1 cellular context compared by ENCODE assay signal in the genomic region with DNA sequence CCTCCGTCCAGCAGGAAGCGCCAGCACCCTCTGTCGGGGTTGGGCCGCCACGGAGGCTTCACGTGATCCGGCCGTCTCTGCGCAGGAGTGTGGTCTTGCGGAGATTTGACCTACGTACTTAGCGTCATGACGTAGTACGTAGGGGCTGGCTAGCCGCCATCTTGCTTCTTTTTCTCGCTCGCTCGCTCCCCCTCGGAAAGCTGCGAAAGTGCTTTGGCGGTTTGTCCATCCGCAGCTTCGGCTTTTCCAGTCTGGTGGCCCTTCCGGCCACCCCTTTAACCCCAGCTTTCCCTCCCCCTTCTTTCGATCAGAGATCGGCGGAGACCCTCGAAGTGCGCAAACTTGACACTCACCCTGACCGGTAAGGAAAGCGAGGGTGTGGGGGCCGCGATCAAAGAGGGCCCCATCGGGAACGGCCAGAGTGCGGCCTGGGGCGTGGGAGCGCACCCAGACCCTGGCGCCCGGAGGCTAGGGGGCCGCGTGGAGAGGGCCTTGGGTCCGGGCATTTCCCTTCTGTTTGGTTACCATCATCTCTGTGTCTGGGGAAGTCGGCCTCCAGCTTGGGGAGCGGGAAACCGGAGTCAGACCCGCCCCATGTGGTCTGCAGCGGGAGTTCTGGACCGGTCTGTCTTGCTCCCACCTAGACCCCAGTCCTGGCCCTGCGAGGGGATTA.
TF ChIP-seq lines count a peak whose summit lies in the region.

A gene (plus strand): TSS at position 156 of the 673 bp plus-strand sequence. CDS start 26,559 bp downstream, outside the sequence.

TF ChIP-seq in GM12878, 131 proteins besides CTCF, POLR2A, EP300 and RAD21 (continued from another document and continues in another):
- TF ChIP-seq, protein P1, sequence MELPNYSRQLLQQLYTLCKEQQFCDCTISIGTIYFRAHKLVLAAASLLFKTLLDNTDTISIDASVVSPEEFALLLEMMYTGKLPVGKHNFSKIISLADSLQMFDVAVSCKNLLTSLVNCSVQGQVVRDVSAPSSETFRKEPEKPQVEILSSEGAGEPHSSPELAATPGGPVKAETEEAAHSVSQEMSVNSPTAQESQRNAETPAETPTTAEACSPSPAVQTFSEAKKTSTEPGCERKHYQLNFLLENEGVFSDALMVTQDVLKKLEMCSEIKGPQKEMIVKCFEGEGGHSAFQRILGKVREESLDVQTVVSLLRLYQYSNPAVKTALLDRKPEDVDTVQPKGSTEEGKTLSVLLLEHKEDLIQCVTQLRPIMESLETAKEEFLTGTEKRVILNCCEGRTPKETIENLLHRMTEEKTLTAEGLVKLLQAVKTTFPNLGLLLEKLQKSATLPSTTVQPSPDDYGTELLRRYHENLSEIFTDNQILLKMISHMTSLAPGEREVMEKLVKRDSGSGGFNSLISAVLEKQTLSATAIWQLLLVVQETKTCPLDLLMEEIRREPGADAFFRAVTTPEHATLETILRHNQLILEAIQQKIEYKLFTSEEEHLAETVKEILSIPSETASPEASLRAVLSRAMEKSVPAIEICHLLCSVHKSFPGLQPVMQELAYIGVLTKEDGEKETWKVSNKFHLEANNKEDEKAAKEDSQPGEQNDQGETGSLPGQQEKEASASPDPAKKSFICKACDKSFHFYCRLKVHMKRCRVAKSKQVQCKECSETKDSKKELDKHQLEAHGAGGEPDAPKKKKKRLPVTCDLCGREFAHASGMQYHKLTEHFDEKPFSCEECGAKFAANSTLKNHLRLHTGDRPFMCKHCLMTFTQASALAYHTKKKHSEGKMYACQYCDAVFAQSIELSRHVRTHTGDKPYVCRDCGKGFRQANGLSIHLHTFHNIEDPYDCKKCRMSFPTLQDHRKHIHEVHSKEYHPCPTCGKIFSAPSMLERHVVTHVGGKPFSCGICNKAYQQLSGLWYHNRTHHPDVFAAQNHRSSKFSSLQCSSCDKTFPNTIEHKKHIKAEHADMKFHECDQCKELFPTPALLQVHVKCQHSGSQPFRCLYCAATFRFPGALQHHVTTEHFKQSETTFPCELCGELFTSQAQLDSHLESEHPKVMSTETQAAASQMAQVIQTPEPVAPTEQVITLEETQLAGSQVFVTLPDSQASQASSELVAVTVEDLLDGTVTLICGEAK (IDR thresholded peaks at IDR 0.05; ENCODE audit: borderline replicate concordance): no peak
- TF ChIP-seq, protein P2, sequence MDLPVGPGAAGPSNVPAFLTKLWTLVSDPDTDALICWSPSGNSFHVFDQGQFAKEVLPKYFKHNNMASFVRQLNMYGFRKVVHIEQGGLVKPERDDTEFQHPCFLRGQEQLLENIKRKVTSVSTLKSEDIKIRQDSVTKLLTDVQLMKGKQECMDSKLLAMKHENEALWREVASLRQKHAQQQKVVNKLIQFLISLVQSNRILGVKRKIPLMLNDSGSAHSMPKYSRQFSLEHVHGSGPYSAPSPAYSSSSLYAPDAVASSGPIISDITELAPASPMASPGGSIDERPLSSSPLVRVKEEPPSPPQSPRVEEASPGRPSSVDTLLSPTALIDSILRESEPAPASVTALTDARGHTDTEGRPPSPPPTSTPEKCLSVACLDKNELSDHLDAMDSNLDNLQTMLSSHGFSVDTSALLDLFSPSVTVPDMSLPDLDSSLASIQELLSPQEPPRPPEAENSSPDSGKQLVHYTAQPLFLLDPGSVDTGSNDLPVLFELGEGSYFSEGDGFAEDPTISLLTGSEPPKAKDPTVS (IDR thresholded peaks at IDR 0.05; ENCODE audit: low read depth, low read length): 0 out of 2 replicates have a peak, but pooled peaks have one; percentile 12
- TF ChIP-seq KAT2A (conservative IDR thresholded peaks at IDR 0.05; ENCODE audit: control insufficient read depth, low read depth, low read length) (no peak), LARP7 (IDR thresholded peaks at IDR 0.05) (peak; percentile 77), YBX1 (IDR thresholded peaks at IDR 0.05) (no peak), CHD2 (IDR thresholded peaks at IDR 0.05; ENCODE audit: borderline replicate concordance, low read depth, low read length) (peak; percentile 50), MEF2A (IDR thresholded peaks at IDR 0.05; ENCODE audit: insufficient read depth, low read depth, low read length) (no peak), MTA3 (IDR thresholded peaks at IDR 0.05; ENCODE audit: borderline replicate concordance, low read length) (no peak), ASH2L (IDR thresholded peaks at IDR 0.05; ENCODE audit: borderline replicate concordance, low read depth) (0 out of 2 replicates have a peak, but pooled peaks have one; percentile 58), GATAD2B (conservative IDR thresholded peaks at IDR 0.05; ENCODE audit: low read depth) (peak; percentile 79), DPF2 (IDR thresholded peaks at IDR 0.05) (peak; percentile 64), SPI1 (IDR thresholded peaks at IDR 0.05; ENCODE audit: borderline replicate concordance, insufficient read depth, low read depth, low read length) (no peak), RCOR1 (conservative IDR thresholded peaks at IDR 0.05; ENCODE audit: low read depth, low read length) (0 out of 2 replicates have a peak, but pooled peaks have one; percentile 41), POU2F2 (IDR thresholded peaks at IDR 0.05; ENCODE audit: borderline replicate concordance, low read depth, low read length) (0 out of 3 replicates have a peak, but pooled peaks have one; percentile 57), YY1 (IDR thresholded peaks at IDR 0.05; ENCODE audit: low read depth, low read length) (peak; percentile 96), ZBED1 (IDR thresholded peaks at IDR 0.05; ENCODE audit: borderline replicate concordance) (no peak; the same call in 1 of the 2 replicates), FOXK2 (IDR thresholded peaks at IDR 0.05) (no peak), TCF3 (IDR thresholded peaks at IDR 0.05; ENCODE audit: borderline replicate concordance, insufficient read depth, low read depth, low read length) (peak; percentile 5; the same call in 1 of the 2 replicates), POLR2AphosphoS5 (IDR thresholded peaks at IDR 0.05; ENCODE audit: low read length) (peak; percentile 95), SMC3 (IDR thresholded peaks at IDR 0.05; ENCODE audit: borderline replicate concordance, low read length) (peak; percentile 62; the same call in 1 of the 2 replicates), FOS (IDR thresholded peaks at IDR 0.05; ENCODE audit: borderline replicate concordance, extremely low read depth, insufficient read length) (no peak), MEF2B (IDR thresholded peaks at IDR 0.05; ENCODE audit: partially characterized antibody, poor library complexity, severe bottlenecking) (peak; percentile 27), IKZF2 (IDR thresholded peaks at IDR 0.05) (peak; percentile 43 to 55; a peak in 2 of 4 replicates), NFIC (IDR thresholded peaks at IDR 0.05; ENCODE audit: low read depth, low read length) (no peak), ZSCAN29 (IDR thresholded peaks at IDR 0.05) (no peak), BRCA1 (IDR thresholded peaks at IDR 0.05; ENCODE audit: low read depth, low read length) (no peak), EGR1 (IDR thresholded peaks at IDR 0.05; ENCODE audit: borderline replicate concordance in 1 of 2, low read depth in 2 of 2, low read length in 2 of 2) (peak in 1 of 2 experiments; percentile 92; a peak in 1 of 3 replicates), TCF12 (IDR thresholded peaks at IDR 0.05; ENCODE audit: low read depth, low read length) (no peak), SIN3A (IDR thresholded peaks at IDR 0.05; ENCODE audit: low read depth, low read length) (peak; percentile 24; the same call in 1 of the 2 replicates), CEBPB (IDR thresholded peaks at IDR 0.05; ENCODE audit: borderline replicate concordance in 1 of 2, low read depth in 2 of 2, low read length in 2 of 2) (no peak), TARDBP (IDR thresholded peaks at IDR 0.05; ENCODE audit: borderline replicate concordance) (no peak), SMAD5 (IDR thresholded peaks at IDR 0.05; ENCODE audit: low read depth) (no peak; the same call in 1 of the 2 replicates)
- TF ChIP-seq, protein P3, sequence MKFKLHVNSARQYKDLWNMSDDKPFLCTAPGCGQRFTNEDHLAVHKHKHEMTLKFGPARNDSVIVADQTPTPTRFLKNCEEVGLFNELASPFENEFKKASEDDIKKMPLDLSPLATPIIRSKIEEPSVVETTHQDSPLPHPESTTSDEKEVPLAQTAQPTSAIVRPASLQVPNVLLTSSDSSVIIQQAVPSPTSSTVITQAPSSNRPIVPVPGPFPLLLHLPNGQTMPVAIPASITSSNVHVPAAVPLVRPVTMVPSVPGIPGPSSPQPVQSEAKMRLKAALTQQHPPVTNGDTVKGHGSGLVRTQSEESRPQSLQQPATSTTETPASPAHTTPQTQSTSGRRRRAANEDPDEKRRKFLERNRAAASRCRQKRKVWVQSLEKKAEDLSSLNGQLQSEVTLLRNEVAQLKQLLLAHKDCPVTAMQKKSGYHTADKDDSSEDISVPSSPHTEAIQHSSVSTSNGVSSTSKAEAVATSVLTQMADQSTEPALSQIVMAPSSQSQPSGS (IDR thresholded peaks at IDR 0.05; ENCODE audit: low read length): no peak
- TF ChIP-seq, protein P4, sequence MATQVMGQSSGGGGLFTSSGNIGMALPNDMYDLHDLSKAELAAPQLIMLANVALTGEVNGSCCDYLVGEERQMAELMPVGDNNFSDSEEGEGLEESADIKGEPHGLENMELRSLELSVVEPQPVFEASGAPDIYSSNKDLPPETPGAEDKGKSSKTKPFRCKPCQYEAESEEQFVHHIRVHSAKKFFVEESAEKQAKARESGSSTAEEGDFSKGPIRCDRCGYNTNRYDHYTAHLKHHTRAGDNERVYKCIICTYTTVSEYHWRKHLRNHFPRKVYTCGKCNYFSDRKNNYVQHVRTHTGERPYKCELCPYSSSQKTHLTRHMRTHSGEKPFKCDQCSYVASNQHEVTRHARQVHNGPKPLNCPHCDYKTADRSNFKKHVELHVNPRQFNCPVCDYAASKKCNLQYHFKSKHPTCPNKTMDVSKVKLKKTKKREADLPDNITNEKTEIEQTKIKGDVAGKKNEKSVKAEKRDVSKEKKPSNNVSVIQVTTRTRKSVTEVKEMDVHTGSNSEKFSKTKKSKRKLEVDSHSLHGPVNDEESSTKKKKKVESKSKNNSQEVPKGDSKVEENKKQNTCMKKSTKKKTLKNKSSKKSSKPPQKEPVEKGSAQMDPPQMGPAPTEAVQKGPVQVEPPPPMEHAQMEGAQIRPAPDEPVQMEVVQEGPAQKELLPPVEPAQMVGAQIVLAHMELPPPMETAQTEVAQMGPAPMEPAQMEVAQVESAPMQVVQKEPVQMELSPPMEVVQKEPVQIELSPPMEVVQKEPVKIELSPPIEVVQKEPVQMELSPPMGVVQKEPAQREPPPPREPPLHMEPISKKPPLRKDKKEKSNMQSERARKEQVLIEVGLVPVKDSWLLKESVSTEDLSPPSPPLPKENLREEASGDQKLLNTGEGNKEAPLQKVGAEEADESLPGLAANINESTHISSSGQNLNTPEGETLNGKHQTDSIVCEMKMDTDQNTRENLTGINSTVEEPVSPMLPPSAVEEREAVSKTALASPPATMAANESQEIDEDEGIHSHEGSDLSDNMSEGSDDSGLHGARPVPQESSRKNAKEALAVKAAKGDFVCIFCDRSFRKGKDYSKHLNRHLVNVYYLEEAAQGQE (IDR thresholded peaks at IDR 0.05; ENCODE audit: low read depth, low read length): no peak
- TF ChIP-seq, protein P5, sequence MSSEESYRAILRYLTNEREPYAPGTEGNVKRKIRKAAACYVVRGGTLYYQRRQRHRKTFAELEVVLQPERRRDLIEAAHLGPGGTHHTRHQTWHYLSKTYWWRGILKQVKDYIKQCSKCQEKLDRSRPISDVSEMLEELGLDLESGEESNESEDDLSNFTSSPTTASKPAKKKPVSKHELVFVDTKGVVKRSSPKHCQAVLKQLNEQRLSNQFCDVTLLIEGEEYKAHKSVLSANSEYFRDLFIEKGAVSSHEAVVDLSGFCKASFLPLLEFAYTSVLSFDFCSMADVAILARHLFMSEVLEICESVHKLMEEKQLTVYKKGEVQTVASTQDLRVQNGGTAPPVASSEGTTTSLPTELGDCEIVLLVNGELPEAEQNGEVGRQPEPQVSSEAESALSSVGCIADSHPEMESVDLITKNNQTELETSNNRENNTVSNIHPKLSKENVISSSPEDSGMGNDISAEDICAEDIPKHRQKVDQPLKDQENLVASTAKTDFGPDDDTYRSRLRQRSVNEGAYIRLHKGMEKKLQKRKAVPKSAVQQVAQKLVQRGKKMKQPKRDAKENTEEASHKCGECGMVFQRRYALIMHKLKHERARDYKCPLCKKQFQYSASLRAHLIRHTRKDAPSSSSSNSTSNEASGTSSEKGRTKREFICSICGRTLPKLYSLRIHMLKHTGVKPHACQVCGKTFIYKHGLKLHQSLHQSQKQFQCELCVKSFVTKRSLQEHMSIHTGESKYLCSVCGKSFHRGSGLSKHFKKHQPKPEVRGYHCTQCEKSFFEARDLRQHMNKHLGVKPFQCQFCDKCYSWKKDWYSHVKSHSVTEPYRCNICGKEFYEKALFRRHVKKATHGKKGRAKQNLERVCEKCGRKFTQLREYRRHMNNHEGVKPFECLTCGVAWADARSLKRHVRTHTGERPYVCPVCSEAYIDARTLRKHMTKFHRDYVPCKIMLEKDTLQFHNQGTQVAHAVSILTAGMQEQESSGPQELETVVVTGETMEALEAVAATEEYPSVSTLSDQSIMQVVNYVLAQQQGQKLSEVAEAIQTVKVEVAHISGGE (CRISPR knock-in tag; IDR thresholded peaks at IDR 0.05): no peak
- TF ChIP-seq, protein P6, sequence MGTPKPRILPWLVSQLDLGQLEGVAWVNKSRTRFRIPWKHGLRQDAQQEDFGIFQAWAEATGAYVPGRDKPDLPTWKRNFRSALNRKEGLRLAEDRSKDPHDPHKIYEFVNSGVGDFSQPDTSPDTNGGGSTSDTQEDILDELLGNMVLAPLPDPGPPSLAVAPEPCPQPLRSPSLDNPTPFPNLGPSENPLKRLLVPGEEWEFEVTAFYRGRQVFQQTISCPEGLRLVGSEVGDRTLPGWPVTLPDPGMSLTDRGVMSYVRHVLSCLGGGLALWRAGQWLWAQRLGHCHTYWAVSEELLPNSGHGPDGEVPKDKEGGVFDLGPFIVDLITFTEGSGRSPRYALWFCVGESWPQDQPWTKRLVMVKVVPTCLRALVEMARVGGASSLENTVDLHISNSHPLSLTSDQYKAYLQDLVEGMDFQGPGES (IDR thresholded peaks at IDR 0.05): 0 out of 2 replicates have a peak, but pooled peaks have one; percentile 8
- TF ChIP-seq, protein P7, sequence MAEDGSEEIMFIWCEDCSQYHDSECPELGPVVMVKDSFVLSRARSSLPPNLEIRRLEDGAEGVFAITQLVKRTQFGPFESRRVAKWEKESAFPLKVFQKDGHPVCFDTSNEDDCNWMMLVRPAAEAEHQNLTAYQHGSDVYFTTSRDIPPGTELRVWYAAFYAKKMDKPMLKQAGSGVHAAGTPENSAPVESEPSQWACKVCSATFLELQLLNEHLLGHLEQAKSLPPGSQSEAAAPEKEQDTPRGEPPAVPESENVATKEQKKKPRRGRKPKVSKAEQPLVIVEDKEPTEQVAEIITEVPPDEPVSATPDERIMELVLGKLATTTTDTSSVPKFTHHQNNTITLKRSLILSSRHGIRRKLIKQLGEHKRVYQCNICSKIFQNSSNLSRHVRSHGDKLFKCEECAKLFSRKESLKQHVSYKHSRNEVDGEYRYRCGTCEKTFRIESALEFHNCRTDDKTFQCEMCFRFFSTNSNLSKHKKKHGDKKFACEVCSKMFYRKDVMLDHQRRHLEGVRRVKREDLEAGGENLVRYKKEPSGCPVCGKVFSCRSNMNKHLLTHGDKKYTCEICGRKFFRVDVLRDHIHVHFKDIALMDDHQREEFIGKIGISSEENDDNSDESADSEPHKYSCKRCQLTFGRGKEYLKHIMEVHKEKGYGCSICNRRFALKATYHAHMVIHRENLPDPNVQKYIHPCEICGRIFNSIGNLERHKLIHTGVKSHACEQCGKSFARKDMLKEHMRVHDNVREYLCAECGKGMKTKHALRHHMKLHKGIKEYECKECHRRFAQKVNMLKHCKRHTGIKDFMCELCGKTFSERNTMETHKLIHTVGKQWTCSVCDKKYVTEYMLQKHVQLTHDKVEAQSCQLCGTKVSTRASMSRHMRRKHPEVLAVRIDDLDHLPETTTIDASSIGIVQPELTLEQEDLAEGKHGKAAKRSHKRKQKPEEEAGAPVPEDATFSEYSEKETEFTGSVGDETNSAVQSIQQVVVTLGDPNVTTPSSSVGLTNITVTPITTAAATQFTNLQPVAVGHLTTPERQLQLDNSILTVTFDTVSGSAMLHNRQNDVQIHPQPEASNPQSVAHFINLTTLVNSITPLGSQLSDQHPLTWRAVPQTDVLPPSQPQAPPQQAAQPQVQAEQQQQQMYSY (CRISPR knock-in tag; IDR thresholded peaks at IDR 0.05): 0 out of 2 replicates have a peak, but pooled peaks have one; percentile 43
